ENCODE assay signal across 8 cellular contexts in the genomic region with DNA sequence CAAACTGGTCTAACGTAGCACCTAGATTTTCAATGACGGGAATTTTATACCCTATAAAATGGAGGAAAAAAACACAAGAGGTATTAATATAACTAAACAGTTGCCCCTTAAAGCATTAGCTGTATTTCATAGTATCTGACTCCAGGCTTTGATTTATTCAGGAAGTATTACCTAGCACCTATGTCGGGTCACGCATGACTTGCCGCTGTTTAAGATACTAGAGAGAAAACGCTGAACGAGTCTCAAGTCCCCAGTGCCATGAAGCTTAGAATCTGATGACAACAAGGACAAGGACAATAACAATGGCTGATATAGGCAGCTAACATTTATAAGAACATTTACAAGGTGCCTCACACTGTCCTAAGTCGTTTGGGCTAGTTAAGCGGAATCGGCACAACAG. TPM values are rescaled to one million over a fixed set of nuclear protein-coding genes. Genes with fewer than 3 reads are reported as not detected.
A peak's percentile ranks its signal among the peaks of the same experiment; 100 is the strongest.
DNase-seq lines count a peak whose midpoint lies in the region; TF ChIP-seq lines count a peak whose summit lies in the region.

No MANE protein-coding gene starts in this region.

- peaks cover 28% of the 10 kb centered on the region for H3F3A ChIP-seq in PC-9 (ENCODE audit: insufficient read depth, low read depth)

- DNase-seq in DMS53 (lab: John Stamatoyannopoulos, UW) = peak; percentile 8
- no peak for DNase-seq in DMS53 treated with DMSO at 0.1 percent for 48 hours (lab: John Stamatoyannopoulos, UW; ENCODE audit: unreplicated experiment)
- no peak for DNase-seq in PC-9
- DNase-seq in epithelial cell of esophagus (ENCODE audit: low read depth) = peak; percentile 21
- DNase-seq in retinal pigment epithelial cell (ENCODE audit: low read depth) = no peak
- DNase-seq in superior temporal gyrus (ENCODE audit: extremely low spot score) = no peak
- DNase-seq in GOT3 (lab: John Stamatoyannopoulos, UW) = no peak
- no peak for DNase-seq in cerebellum (ENCODE audit: low spot score)

- H3K27me3 ChIP-seq in PC-9 (ENCODE audit: insufficient read depth, low read depth) = no peaks in the 10 kb centered on the region

- CTCF ChIA-PET in PC-9 (lab: Charles Lee) = interaction anchor here (0.6 to 1.1 kb wide), 2 partner anchors 13 to 349 kb away, joined by 4 to 5 read pairs; no protein-coding TSS in a partner anchor

- no peaks in the 10 kb centered on the region for H3K9me3 ChIP-seq in PC-9 (ENCODE audit: insufficient read depth, low read depth)

- peaks cover 14% of the 10 kb centered on the region; the same call in 1 of the 2 replicates for H3K36me3 ChIP-seq in PC-9 (ENCODE audit: low read depth)

- TF ChIP-seq CTCF in PC-9 (conservative IDR thresholded peaks at IDR 0.05) = no peak
- TF ChIP-seq CTCF in epithelial cell of esophagus (IDR thresholded peaks at IDR 0.05; ENCODE audit: insufficient read depth, low read depth, low read length, missing control alignments) = no peak
- TF ChIP-seq CTCF in retinal pigment epithelial cell (conservative IDR thresholded peaks at IDR 0.05; ENCODE audit: low read depth, low read length) = no peak

- H3K4me3 ChIP-seq in PC-9 = peak overlapping the region; percentile 93
- H3K4me3 ChIP-seq in epithelial cell of esophagus (ENCODE audit: low read length) = peak overlapping the region; percentile 95
- peak overlapping the region; percentile 76 for H3K4me3 ChIP-seq in retinal pigment epithelial cell (ENCODE audit: low read length)

- peaks cover 82% of the 10 kb centered on the region for H3K79me2 ChIP-seq in PC-9 (ENCODE audit: low read depth)

- H4K20me1 ChIP-seq in PC-9 (ENCODE audit: insufficient read depth) = peaks cover 62% of the 10 kb centered on the region

- POLR2A ChIA-PET in PC-9 (lab: Charles Lee; ENCODE audit: unreplicated experiment) = interaction anchor here (0.7 kb wide), 1 partner anchor 85 kb away, joined by 3 read pairs; no protein-coding TSS in a partner anchor

- H2AFZ ChIP-seq in PC-9 = no peak overlapping the region

- H3K27ac ChIP-seq in PC-9 = no peak overlapping the region

- BruUV-seq in PC-9 (replicated peaks; lab: Mats Ljungman, UMichigan) = no TSS peak

- no peaks in the 10 kb centered on the region for H3K9me2 ChIP-seq in PC-9 (ENCODE audit: insufficient read depth)

- peaks cover 41% of the 10 kb centered on the region for H3K4me1 ChIP-seq in PC-9 (replicated peaks; ENCODE audit: insufficient read depth)

- intact Hi-C loops in PC-9 (cut with micrococcal nuclease; ENCODE audit: unreplicated experiment) = no loop called here

- H3K4me2 ChIP-seq in PC-9 = peak overlapping the region; percentile 82

RNA-seq across cellular contexts. Expression of a gene that starts 1.9 kb away (rescaled TPM):
- total RNA-seq in PC-9 (2021) = 71.6 and 95.0 TPM in 2 replicates
- total RNA-seq in cerebellum = 18.1 TPM

RNA-seq across cellular contexts. Expression of a gene that starts 15.8 kb away (rescaled TPM):
- total RNA-seq in PC-9 (2021) (20.8 and 28.6 TPM in 2 replicates), cerebellum (28.8 TPM)

RNA-seq across cellular contexts. Expression of a gene that starts 41.3 kb away (rescaled TPM):
- total RNA-seq in PC-9 (2021) = 10.3 and 10.7 TPM in 2 replicates
- total RNA-seq in cerebellum = 40.9 TPM

Comparison
In these comparisons a context has a peak if more than half of its experiments do, and no peak if none do; other contexts are left out.
1. DNase-seq: peak in DMS53 (single experiment) and epithelial cell of esophagus (single experiment); none in DMS53 treated with DMSO at 0.1 percent for 48 hours (single experiment), PC-9 (0 of 2), retinal pigment epithelial cell (single experiment), superior temporal gyrus (single experiment), GOT3 (single experiment) and cerebellum (single experiment).
2. Peak in every context shown above with its lines, with median percentiles within 50 percentile points of each other: H3K4me3 ChIP-seq.